ENCODE assay signal across 8 cellular contexts in genomic region chr6:41071923-41072835, GRCh38. TPM values are rescaled to one million over a fixed set of nuclear protein-coding genes. Genes with fewer than 3 reads are reported as not detected.
DNase-seq lines count a peak whose midpoint lies in the region; ATAC-seq and TF ChIP-seq lines count a peak whose summit lies in the region.

TSS of gene OARD1 (minus strand) at chr6:41072356. CDS start at chr6:41071634, 722 bp downstream.

- H3K27me3 ChIP-seq in testis = no peaks in the 10 kb centered on the region

- H3K4me1 ChIP-seq in testis = peaks cover 16% of the 10 kb centered on the region

- peak within 1 kb of the TSS; percentile 98 to 100 for H3K27ac ChIP-seq in testis

- TF ChIP-seq POLR2A in testis (IDR thresholded peaks at IDR 0.05) = peak; percentile 38

- H3K27me3 Mint-ChIP-seq in activated naive CD4-positive, alpha-beta T cell treated with anti-CD3 and anti-CD28 coated beads, Interleukin-2, amount 50 U/mL, for 24 hours = no peaks in the 10 kb centered on the region

- intact Hi-C loops in testis (cut with DNase I; ENCODE audit: low total_unique reads) = no loop called here

- 1% methylated on average over 41 to 63 of the region's 63 CpGs for WGBS in testis, 2 donors

- H3K36me3 ChIP-seq in testis (ENCODE audit: low read depth, missing control alignments) = no peaks in the 10 kb centered on the region

- no peaks in the 10 kb centered on the region for H3K9me3 ChIP-seq in testis

- peak within 1 kb of the TSS; percentile 97 for H3K4me3 Mint-ChIP-seq in activated naive CD4-positive, alpha-beta T cell treated with anti-CD3 and anti-CD28 coated beads, Interleukin-2, amount 50 U/mL, for 24 hours

- peaks cover 55% of the 10 kb centered on the region for H3K4me1 Mint-ChIP-seq in activated naive CD4-positive, alpha-beta T cell treated with anti-CD3 and anti-CD28 coated beads, Interleukin-2, amount 50 U/mL, for 24 hours

- peak within 1 kb of the TSS; percentile 97 for H3K27ac Mint-ChIP-seq in activated naive CD4-positive, alpha-beta T cell treated with anti-CD3 and anti-CD28 coated beads, Interleukin-2, amount 50 U/mL, for 24 hours

- H3K36me3 Mint-ChIP-seq in activated naive CD4-positive, alpha-beta T cell treated with anti-CD3 and anti-CD28 coated beads, Interleukin-2, amount 50 U/mL, for 24 hours = peaks cover 13% of the 10 kb centered on the region

- DNase-seq in NCI-H1092 (lab: John Stamatoyannopoulos, UW) (peak; percentile 100), glomerular endothelial cell (ENCODE audit: extremely low read depth, low read depth, low spot score) (peak; percentile 96), omental fat pad (ENCODE audit: low spot score) (peak; percentile 98), testis (peak; percentile 99)

- TF ChIP-seq CTCF in omental fat pad (IDR thresholded peaks at IDR 0.05) = no peak
- TF ChIP-seq CTCF in testis (IDR thresholded peaks at IDR 0.05) = peak in 2 of 3 experiments; percentile 15 to 38

- H3K4me3 ChIP-seq in GM08714 (ENCODE audit: low read length) (peak within 1 kb of the TSS; percentile 97), testis (peak within 1 kb of the TSS; percentile 91 to 92)

- no peaks in the 10 kb centered on the region for H3K9me3 Mint-ChIP-seq in activated naive CD4-positive, alpha-beta T cell treated with anti-CD3 and anti-CD28 coated beads, Interleukin-2, amount 50 U/mL, for 24 hours

- ATAC-seq in HG02588 (IDR thresholded peaks at IDR 0.05; ENCODE audit: unreplicated experiment) (peak; percentile 65), SK-N-SH treated with all-trans-retinoic acid at 6 μM for 48 hours (peak; percentile 87), omental fat pad (ENCODE audit: low FRiP score) (peak; percentile 88)

TF ChIP-seq in SK-N-SH treated with all-trans-retinoic acid at 6 μM for 48 hours, 23 proteins besides CTCF, POLR2A, EP300 and RAD21:
- TF ChIP-seq TCF4 (CRISPR knock-in tag; IDR thresholded peaks at IDR 0.05; ENCODE audit: borderline replicate concordance) = no peak
- no peak for TF ChIP-seq ISL1 (CRISPR knock-in tag; IDR thresholded peaks at IDR 0.05)
- TF ChIP-seq ZC3H10 (CRISPR knock-in tag; IDR thresholded peaks at IDR 0.05) = no peak
- no peak for TF ChIP-seq ARNTL (CRISPR knock-in tag; IDR thresholded peaks at IDR 0.05; ENCODE audit: borderline replicate concordance, low read depth)
TF ChIP-seq in SK-N-SH treated with all-trans-retinoic acid at 6 μM for 48 hours: peak in this region for 0.

RNA-seq across cellular contexts. Expression of gene OARD1, which starts in this region (rescaled TPM):
- total RNA-seq in glomerular endothelial cell = 7.8 and 15.2 TPM in 2 replicates
- 10 to 100 TPM in 2 of 4 donors, 1 to 10 TPM in 2; 7.2 to 19.5 (median 12.3) TPM for total RNA-seq in omental fat pad
- 10 to 100 TPM; 47.6 to 55.8 TPM for total RNA-seq in testis
- polyA plus RNA-seq in testis (ENCODE audit: insufficient read depth, low read depth, low replicate concordance) = 90.8 TPM

Comparison
In these comparisons a context has a peak if more than half of its experiments do, and no peak if none do; other contexts are left out.
1. Peak in every context shown above with its lines: DNase-seq, ATAC-seq, H3K4me3 ChIP-seq and H3K27ac ChIP-seq.
2. CTCF ChIP-seq: peak in testis (2 of 3); none in omental fat pad (0 of 3).